ENCODE assay signal across 8 cellular contexts in genomic region chr19:47804451-47804850, GRCh38. TPM values are rescaled to one million over a fixed set of nuclear protein-coding genes. Genes with fewer than 3 reads are reported as not detected.
"Had no signal": no experiment of that assay in that cellular context is flagged by ENCODE, and none has a peak within 500 bp of the region (broad histone marks: within the 10 kb centered on the region; RNA-seq: fewer than 3 reads in every experiment).

TSS of gene TPRX1 (minus strand) at chr19:47804551. CDS start at chr19:47804539, 12 bp downstream.

RNA-seq across cellular contexts. Expression of gene TPRX1, which starts in this region (rescaled TPM):
- total RNA-seq: LHCN-M2, MCF 10A, NCI-H460, PC-3, Peyer's patch, Right ventricle myocardium superior, SJSA1 had no signal
- polyA plus RNA-seq: SK-N-SH had no signal
